Comparison of ENCODE assay signal across 8 cellular contexts in genomic region chr11:72471005-72471898, GRCh38. TPM values are rescaled to one million over a fixed set of nuclear protein-coding genes. Genes with fewer than 3 reads are reported as not detected.
DNase-seq lines count a peak whose midpoint lies in the region; ATAC-seq and TF ChIP-seq lines count a peak whose summit lies in the region.

No MANE protein-coding gene starts in this region.

- intact Hi-C loops in lower lobe of right lung (cut with DNase I) = loop anchor here (10.0 kb wide), 1 partner anchor 104 kb away; no protein-coding TSS in a partner anchor

- ATAC-seq in lower lobe of right lung (peak; percentile 88 to 90), GM18861 (IDR thresholded peaks at IDR 0.05; ENCODE audit: unreplicated experiment) (no peak)

- CTCF ChIA-PET in BJ (lab: Yijun Ruan, JAX) = interaction anchor here (0.5 to 5.7 kb wide), 55 partner anchors 9 to 415 kb away, joined by 3 to 43 read pairs (median 5); no protein-coding TSS in a partner anchor
- CTCF ChIA-PET in activated CD4-positive, alpha-beta T cell treated with anti-CD3 and anti-CD28 coated beads, Interleukin-2, amount 10 ng/mL, durations not matched to agents 7 days and 5 days (lab: Charles Lee) = interaction anchor here (0.5 to 2.7 kb wide), 19 partner anchors 9 to 556 kb away, joined by 3 to 15 read pairs (median 3); no protein-coding TSS in a partner anchor

- no peak overlapping the region for H3K4me3 ChIP-seq in BJ (ENCODE audit: low read depth, low read length)
- no peak overlapping the region for H3K4me3 ChIP-seq in HFF-Myc (replicated peaks; ENCODE audit: low read depth, low read length)
- no peak overlapping the region for H3K4me3 ChIP-seq in lower lobe of right lung

- H3K27ac Mint-ChIP-seq in activated CD4-positive, alpha-beta T cell treated with anti-CD3 and anti-CD28 coated beads, Interleukin-2, amount 10 ng/mL, durations not matched to agents 7 days and 5 days = no peak overlapping the region

- no peaks in the 10 kb centered on the region for H3K9me3 Mint-ChIP-seq in activated CD4-positive, alpha-beta T cell treated with anti-CD3 and anti-CD28 coated beads, Interleukin-2, amount 10 ng/mL, durations not matched to agents 7 days and 5 days

- peaks cover 2% of the 10 kb centered on the region for H3K4me1 Mint-ChIP-seq in activated CD4-positive, alpha-beta T cell treated with anti-CD3 and anti-CD28 coated beads, Interleukin-2, amount 10 ng/mL, durations not matched to agents 7 days and 5 days

- no peaks in the 10 kb centered on the region for H3K4me1 ChIP-seq in lower lobe of right lung

- DNase-seq in BJ (ENCODE audit: low read depth) (peak; percentile 12), HFF-Myc (ENCODE audit: extremely low read depth, low read depth) (peak; percentile 46), NCI-H526 (lab: John Stamatoyannopoulos, UW) (peak; percentile 65 to 93), dermis blood vessel endothelial cell (peak; percentile 79), lower lobe of right lung (peak; percentile 72)
- DNase-seq in activated CD4-positive, alpha-beta T cell treated with anti-CD3 and anti-CD28 coated beads, Interleukin-2, amount 10 ng/mL, durations not matched to agents 7 days and 5 days = peak; percentile 70
- DNase-seq in stimulated activated CD4-positive, alpha-beta T cell treated with anti-CD3 and anti-CD28 coated beads, TNF-alpha, amount 100 ng/mL, for 48 hours (ENCODE audit: low read depth in 3 of 3) = peak; percentile 38 to 41 (median 40)

- H3K36me3 ChIP-seq in BJ (ENCODE audit: control insufficient read depth, insufficient read depth, low read length) = no peaks in the 10 kb centered on the region
- no peaks in the 10 kb centered on the region for H3K36me3 ChIP-seq in lower lobe of right lung

- no peak overlapping the region for H3K27ac ChIP-seq in lower lobe of right lung

- H3K4me3 Mint-ChIP-seq in activated CD4-positive, alpha-beta T cell treated with anti-CD3 and anti-CD28 coated beads, Interleukin-2, amount 10 ng/mL, durations not matched to agents 7 days and 5 days = no peak overlapping the region

- POLR2A ChIA-PET in BJ (lab: Charles Lee) = no interaction called here
- POLR2A ChIA-PET in activated CD4-positive, alpha-beta T cell treated with anti-CD3 and anti-CD28 coated beads, Interleukin-2, amount 10 ng/mL, durations not matched to agents 7 days and 5 days (lab: Charles Lee) = no interaction called here

- H3K36me3 Mint-ChIP-seq in activated CD4-positive, alpha-beta T cell treated with anti-CD3 and anti-CD28 coated beads, Interleukin-2, amount 10 ng/mL, durations not matched to agents 7 days and 5 days (ENCODE audit: low read depth) = no peaks in the 10 kb centered on the region

- peaks cover 42% of the 10 kb centered on the region for H3K27me3 Mint-ChIP-seq in activated CD4-positive, alpha-beta T cell treated with anti-CD3 and anti-CD28 coated beads, Interleukin-2, amount 10 ng/mL, durations not matched to agents 7 days and 5 days

- peaks cover 24% of the 10 kb centered on the region for H3K27me3 ChIP-seq in BJ (ENCODE audit: control insufficient read depth, insufficient read depth, low read length)
- peaks cover 28% of the 10 kb centered on the region for H3K27me3 ChIP-seq in lower lobe of right lung (ENCODE audit: low read depth)

- H3K9me3 ChIP-seq in lower lobe of right lung = no peaks in the 10 kb centered on the region

- peak; percentile 87 for TF ChIP-seq CTCF in BJ (IDR thresholded peaks at IDR 0.05; ENCODE audit: insufficient read depth, low read depth, low read length)
- TF ChIP-seq CTCF in HFF-Myc (IDR thresholded peaks at IDR 0.05; ENCODE audit: low read depth, low read length, missing control alignments) = peak; percentile 85
- TF ChIP-seq CTCF in lower lobe of right lung (IDR thresholded peaks at IDR 0.05) = peak; percentile 86

RNA-seq across cellular contexts. Expression of gene CLPB, which starts 36.9 kb away (rescaled TPM):
- polyA plus RNA-seq in BJ (2011; rRNA removed) = 14.2 and 14.9 TPM in 2 replicates
- polyA minus RNA-seq in BJ (2011; rRNA and poly(A)+ RNA removed) = 25.5 and 27.3 TPM in 2 replicates
- 10 to 100 TPM; 19.9 to 21.0 TPM for total RNA-seq in activated CD4-positive, alpha-beta T cell treated with anti-CD3 and anti-CD28 coated beads, Interleukin-2, amount 10 ng/mL, durations not matched to agents 7 days and 5 days
- total RNA-seq in dermis blood vessel endothelial cell (54.1 and 66.7 TPM in 2 replicates), lower lobe of right lung (25.7 TPM)

Comparison
In these comparisons a context has a peak if more than half of its experiments do, and no peak if none do; other contexts are left out.
1. DNase-seq: peak in every context shown above with its lines; median percentile 79 in NCI-H526; 79 in dermis blood vessel endothelial cell; 72 in lower lobe of right lung; 70 in activated CD4-positive, alpha-beta T cell treated with anti-CD3 and anti-CD28 coated beads, Interleukin-2, amount 10 ng/mL, durations not matched to agents 7 days and 5 days; 46 in HFF-Myc; 40 in stimulated activated CD4-positive, alpha-beta T cell treated with anti-CD3 and anti-CD28 coated beads, TNF-alpha, amount 100 ng/mL, for 48 hours; 12 in BJ.